ENCODE assay signal across 18 cellular contexts in genomic region chr13:51147732-51148131, GRCh38. TPM values are rescaled to one million over a fixed set of nuclear protein-coding genes. Genes with fewer than 3 reads are reported as not detected.
"Had no signal": no experiment of that assay in that cellular context is flagged by ENCODE, and none has a peak within 500 bp of the region (broad histone marks: within the 10 kb centered on the region; RNA-seq: fewer than 3 reads in every experiment).

No MANE protein-coding gene starts in this region.

- H3K4me1 ChIP-seq: ascending aorta, gastrocnemius medialis, sigmoid colon, transverse colon had no signal

- DNase-seq: activated CD8-positive, alpha-beta T cell treated with anti-CD3 and anti-CD28 coated beads, Interleukin-2, amount 10 ng/mL, durations not matched to agents 7 days and 5 days; activated naive CD4-positive, alpha-beta T cell treated with anti-CD3 and anti-CD28 coated beads, Interleukin-2, amount 10 ng/mL, durations not matched to agents 7 days and 5 days; activated T-cell treated with anti-CD3 and anti-CD28 coated beads, Interleukin-2, amount 50 U/mL, for 24 hours; gastrocnemius medialis; heart left ventricle; natural killer cell; sigmoid colon; stimulated activated CD8-positive, alpha-beta memory T cell treated with anti-CD3 and anti-CD28 coated beads, Interleukin-4, amount 100 ng/mL, for 48 hours; stimulated activated naive CD4-positive, alpha-beta T cell treated with Interleukin-2 at 50 U/mL for 16 hours; SW 1271; transverse colon had no signal

- ATAC-seq: activated CD8-positive, alpha-beta T cell treated with anti-CD3 and anti-CD28 coated beads, Interleukin-2, amount 10 ng/mL, durations not matched to agents 7 days and 5 days; gastrocnemius medialis had no signal

- H3K4me3 Mint-ChIP-seq: activated CD8-positive, alpha-beta T cell treated with anti-CD3 and anti-CD28 coated beads, Interleukin-2, amount 10 ng/mL, durations not matched to agents 7 days and 5 days; activated naive CD4-positive, alpha-beta T cell treated with anti-CD3 and anti-CD28 coated beads, Interleukin-2, amount 10 ng/mL, durations not matched to agents 7 days and 5 days; activated T-cell treated with anti-CD3 and anti-CD28 coated beads, Interleukin-2, amount 50 U/mL, for 24 hours; central memory CD8-positive, alpha-beta T cell; natural killer cell had no signal

- H3K4me3 ChIP-seq: ascending aorta, coronary artery, gastrocnemius medialis, heart left ventricle, sigmoid colon, transverse colon had no signal

- H3K9me3 Mint-ChIP-seq: activated naive CD4-positive, alpha-beta T cell treated with anti-CD3 and anti-CD28 coated beads, Interleukin-2, amount 10 ng/mL, durations not matched to agents 7 days and 5 days; central memory CD8-positive, alpha-beta T cell; natural killer cell had no signal

- H3K36me3 Mint-ChIP-seq: activated naive CD4-positive, alpha-beta T cell treated with anti-CD3 and anti-CD28 coated beads, Interleukin-2, amount 10 ng/mL, durations not matched to agents 7 days and 5 days; natural killer cell had no signal

- H3K27me3 ChIP-seq: ascending aorta, gastrocnemius medialis, sigmoid colon had no signal

- H3K27ac ChIP-seq: ascending aorta, coronary artery, gastrocnemius medialis, transverse colon had no signal

- H3K9me3 ChIP-seq: ascending aorta, gastrocnemius medialis, sigmoid colon, transverse colon had no signal

- H3K36me3 ChIP-seq: ascending aorta, gastrocnemius medialis, heart left ventricle, sigmoid colon, transverse colon had no signal

- H3K27ac Mint-ChIP-seq: activated CD8-positive, alpha-beta T cell treated with anti-CD3 and anti-CD28 coated beads, Interleukin-2, amount 10 ng/mL, durations not matched to agents 7 days and 5 days; activated naive CD4-positive, alpha-beta T cell treated with anti-CD3 and anti-CD28 coated beads, Interleukin-2, amount 10 ng/mL, durations not matched to agents 7 days and 5 days; activated T-cell treated with anti-CD3 and anti-CD28 coated beads, Interleukin-2, amount 50 U/mL, for 24 hours; natural killer cell had no signal

- H3K4me1 Mint-ChIP-seq: central memory CD8-positive, alpha-beta T cell; natural killer cell had no signal

RNA-seq across cellular contexts. Expression of gene C13orf42, which starts 36.7 kb away (rescaled TPM):
- total RNA-seq: activated CD8-positive, alpha-beta T cell treated with anti-CD3 and anti-CD28 coated beads, Interleukin-2, amount 10 ng/mL, durations not matched to agents 7 days and 5 days; ascending aorta; esophagus mucosa; gastrocnemius medialis; heart left ventricle; natural killer cell; renal cortical epithelial cell; sigmoid colon; subcutaneous adipose tissue; T-helper 2 cell treated with Interferon-gamma antibody and Interleukin-4, amounts not matched to agents 100 ng/mL and 5 ng/mL, for 36 hours; transverse colon had no signal
- polyA plus RNA-seq: heart left ventricle, sigmoid colon had no signal
